Comparison of ENCODE assay signal across 8 cellular contexts in the genomic region with DNA sequence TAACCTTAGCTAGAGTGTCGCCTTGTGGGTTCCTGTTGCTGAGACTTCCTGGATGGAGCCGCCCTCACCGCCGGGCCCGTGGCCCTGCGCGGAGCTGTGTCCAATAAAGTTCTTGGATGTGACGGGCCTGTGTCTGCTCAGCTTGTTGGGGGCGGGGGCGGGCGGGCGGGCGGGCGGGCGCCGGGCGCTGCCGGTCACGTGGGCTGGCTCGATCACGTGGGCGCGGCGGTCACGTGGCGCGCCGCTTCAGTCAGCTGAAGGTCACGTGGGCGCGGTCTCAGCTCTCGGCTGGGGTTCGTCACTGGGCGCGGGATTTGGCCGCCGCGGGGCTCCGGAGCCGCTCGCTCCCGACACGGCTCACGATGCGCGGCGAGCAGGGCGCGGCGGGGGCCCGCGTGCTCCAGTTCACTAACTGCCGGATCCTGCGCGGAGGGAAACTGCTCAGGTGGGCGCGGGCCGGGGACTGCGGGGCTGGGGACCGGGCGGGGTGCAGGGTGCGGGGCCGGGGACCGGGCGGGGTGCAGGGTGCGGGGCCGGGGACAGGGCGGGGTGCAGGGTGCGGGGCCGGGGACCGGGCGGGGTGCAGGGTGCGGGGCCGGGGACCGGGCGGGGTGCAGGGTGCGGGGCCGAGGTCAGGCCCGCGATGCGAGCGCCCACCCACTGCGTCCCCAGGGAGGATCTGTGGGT. TPM values are rescaled to one million over a fixed set of nuclear protein-coding genes. Genes with fewer than 3 reads are reported as not detected.
A peak's percentile ranks its signal among the peaks of the same experiment; 100 is the strongest.
DNase-seq lines count a peak whose midpoint lies in the region; ATAC-seq and TF ChIP-seq lines count a peak whose summit lies in the region.

TSS of gene AMDHD2 (plus strand) at position 275 of the 687 bp plus-strand sequence. CDS start at position 363, 88 bp downstream.

- H3K9me3 Mint-ChIP-seq in CD4-positive, CD25-positive, alpha-beta regulatory T cell, result peaks cover 0 to 7% (median 0%) of the 10 kb centered on the region in 7 donors

- peak within 1 kb of the TSS; percentile 91 to 96 (median 94) for H3K4me3 Mint-ChIP-seq in CD4-positive, CD25-positive, alpha-beta regulatory T cell

- H3K36me3 ChIP-seq in CD4-positive, CD25-positive, alpha-beta regulatory T cell (ENCODE audit: control insufficient read depth, insufficient read depth, low read length), result peaks cover 29% of the 10 kb centered on the region
- H3K36me3 ChIP-seq in GM23248 (ENCODE audit: low read depth), result peaks cover 11% of the 10 kb centered on the region; the same call in 1 of the 2 replicates
- H3K36me3 ChIP-seq in heart left ventricle, result peaks cover 0 to 49% (median 33%) of the 10 kb centered on the region in 9 donors
- peaks cover 0 to 47% (median 0%) of the 10 kb centered on the region in 3 donors for H3K36me3 ChIP-seq in tibial nerve

- H3K27me3 ChIP-seq in CD4-positive, CD25-positive, alpha-beta regulatory T cell (ENCODE audit: control insufficient read depth, insufficient read depth, low read length), result no peaks in the 10 kb centered on the region
- H3K27me3 ChIP-seq in GM23248 (replicated peaks; ENCODE audit: insufficient read depth) (no peaks in the 10 kb centered on the region), heart left ventricle (no peaks in the 10 kb centered on the region), tibial nerve (no peaks in the 10 kb centered on the region)

- H3K79me2 ChIP-seq in GM23248 (ENCODE audit: insufficient read depth), result peaks cover 90% of the 10 kb centered on the region

- H3K9me2 ChIP-seq in GM23248 (ENCODE audit: insufficient read depth), result no peaks in the 10 kb centered on the region

- peak in 1 of 2 donors; percentile 41 for TF ChIP-seq POLR2A in heart left ventricle (IDR thresholded peaks at IDR 0.05)
- TF ChIP-seq POLR2A in tibial nerve (IDR thresholded peaks at IDR 0.05), result peak; percentile 21 to 54

- H3K27ac ChIP-seq in CD4-positive, CD25-positive, alpha-beta regulatory T cell (ENCODE audit: insufficient read depth, low read length, poor library complexity, severe bottlenecking), result peak within 1 kb of the TSS; percentile 85
- H3K27ac ChIP-seq in GM23248, result peak within 1 kb of the TSS; percentile 67
- peak within 1 kb of the TSS; percentile 21 for H3K27ac ChIP-seq in adipose tissue (ENCODE audit: low read depth, low read length)
- peak within 1 kb of the TSS in 11 of 12 donors; percentile 73 to 99 (median 85) for H3K27ac ChIP-seq in heart left ventricle
- peak within 1 kb of the TSS; percentile 34 to 99 (median 83) for H3K27ac ChIP-seq in tibial nerve

- H3K36me3 Mint-ChIP-seq in CD4-positive, CD25-positive, alpha-beta regulatory T cell, result peaks cover 20% of the 10 kb centered on the region

- H3K4me2 ChIP-seq in GM23248 (ENCODE audit: unreplicated experiment), result peak within 1 kb of the TSS; percentile 79

- H3F3A ChIP-seq in GM23248 (ENCODE audit: insufficient read depth), result peaks cover 6% of the 10 kb centered on the region

- TF ChIP-seq EP300 in tibial nerve (IDR thresholded peaks at IDR 0.05), result peak; percentile 60 to 83

- H2AFZ ChIP-seq in GM23248, result peak within 1 kb of the TSS; percentile 32; the same call in 1 of the 2 replicates

- peak within 1 kb of the TSS; percentile 87 for H3K9ac ChIP-seq in GM23248

- peaks cover 6% of the 10 kb centered on the region; the same call in 1 of the 2 replicates for H4K20me1 ChIP-seq in GM23248 (ENCODE audit: insufficient read depth)

- peak within 1 kb of the TSS; percentile 52 for H3K4me3 ChIP-seq in CD4-positive, CD25-positive, alpha-beta regulatory T cell (ENCODE audit: low read depth, low read length)
- peak within 1 kb of the TSS; percentile 76 for H3K4me3 ChIP-seq in GM23248
- peak within 1 kb of the TSS; percentile 18 to 90 (median 67) for H3K4me3 ChIP-seq in heart left ventricle
- H3K4me3 ChIP-seq in tibial nerve, result peak within 1 kb of the TSS; percentile 40 to 75 (median 59)

- WGBS in GM23248 (ENCODE audit: low coverage in 1 of 2, low lambda C conversion rate in 2 of 2, missing lambda C conversion rate in 2 of 2), 2 experiments, result 0 to 2% methylated on average over 24 to 57 of the region's 83 CpGs
- WGBS in adipose tissue, 3 donors, result 1% methylated on average over 64 to 83 of the region's 83 CpGs
- WGBS in heart left ventricle, 4 donors, result 0 to 1% (median 1%) methylated on average over 30 to 83 of the region's 83 CpGs
- 0 to 1% methylated on average over 7 to 17 of the region's 83 CpGs for WGBS in tibial nerve, 2 donors

- intact Hi-C loops in heart left ventricle (cut with DNase I), result no loop called here
- intact Hi-C loops in posterior cingulate gyrus (cut with DNase I), result no loop called here

- ATAC-seq in CD4-positive, CD25-positive, alpha-beta regulatory T cell (ENCODE audit: low read depth in 2 of 2), result peak; percentile 65 to 71
- ATAC-seq in heart left ventricle, result peak; percentile 80 to 93 (median 85)

- peaks cover 10% of the 10 kb centered on the region for H3K27me3 Mint-ChIP-seq in CD4-positive, CD25-positive, alpha-beta regulatory T cell

- H3K4me1 ChIP-seq in CD4-positive, CD25-positive, alpha-beta regulatory T cell (ENCODE audit: control insufficient read depth, insufficient read depth, low read length, poor library complexity, severe bottlenecking), result peaks cover 53% of the 10 kb centered on the region
- peaks cover 35% of the 10 kb centered on the region for H3K4me1 ChIP-seq in GM23248 (ENCODE audit: insufficient read depth)
- H3K4me1 ChIP-seq in heart left ventricle, result peaks cover 22 to 58% (median 53%) of the 10 kb centered on the region in 12 donors
- peaks cover 0 to 61% (median 54%) of the 10 kb centered on the region in 4 donors for H3K4me1 ChIP-seq in tibial nerve

- peaks cover 24 to 72% (median 40%) of the 10 kb centered on the region in 4 donors for H3K4me1 Mint-ChIP-seq in CD4-positive, CD25-positive, alpha-beta regulatory T cell

- in situ Hi-C loops in GM23248 (cut with MboI), result no loop called here

- H3K27ac Mint-ChIP-seq in CD4-positive, CD25-positive, alpha-beta regulatory T cell, result peak within 1 kb of the TSS; percentile 97 to 98 (median 98)

- peak; percentile 87 to 92 (median 89) for DNase-seq in CD4-positive, CD25-positive, alpha-beta regulatory T cell
- DNase-seq in GM23248 (peak; percentile 99), NCI-H1417 treated with DMSO at 0.1 percent for 48 hours (lab: John Stamatoyannopoulos, UW) (peak; percentile 4), T-helper 1 cell (peak; percentile 84 to 92 (median 88)), heart left ventricle (peak; percentile 92 to 95 (median 94)), posterior cingulate gyrus (peak; percentile 78 to 97 (median 87)), tibial nerve (ENCODE audit: low spot score in 2 of 2) (peak; percentile 85 to 92)

- no peak for TF ChIP-seq CTCF in heart left ventricle (IDR thresholded peaks at IDR 0.05)
- TF ChIP-seq CTCF in tibial nerve (IDR thresholded peaks at IDR 0.05), result no peak

- H3K9me3 ChIP-seq in CD4-positive, CD25-positive, alpha-beta regulatory T cell (ENCODE audit: control insufficient read depth in 2 of 2, low read length in 2 of 2), result no peaks in the 10 kb centered on the region
- H3K9me3 ChIP-seq in GM23248 (ENCODE audit: low read depth) (no peaks in the 10 kb centered on the region), heart left ventricle (no peaks in the 10 kb centered on the region), tibial nerve (no peaks in the 10 kb centered on the region)

RNA-seq across cellular contexts. Expression of gene AMDHD2, which starts in this region (rescaled TPM):
- total RNA-seq in CD4-positive, CD25-positive, alpha-beta regulatory T cell, result 239 TPM
- 10 to 100 TPM; 18.3 to 19.5 (median 18.7) TPM for polyA plus RNA-seq in CD4-positive, CD25-positive, alpha-beta regulatory T cell
- total RNA-seq in GM23248 (2014; rRNA removed; shearing (Covaris generic)), result 31.9 and 32.8 TPM in 2 replicates
- 15.2 and 16.1 TPM in 2 replicates for polyA plus RNA-seq in GM23248 (2016; fragmentation: Nextera tagmentation; extraction: Ambion mirVana)
- polyA plus RNA-seq in adipose tissue, result 10 to 100 TPM; 14.6 to 29.5 (median 29.5) TPM
- 10 to 100 TPM in 5 of 9 donors, 1 to 10 TPM in 4; 8.9 to 34.0 (median 11.8) TPM for total RNA-seq in heart left ventricle
- polyA plus RNA-seq in heart left ventricle, result 10 to 100 TPM in 1 of 2 donors, 1 to 10 TPM in 1; 9.4 to 13.2 TPM
- 10 to 100 TPM; 40.4 to 64.5 (median 55.2) TPM for total RNA-seq in tibial nerve

Comparison
In these comparisons a context has a peak if more than half of its experiments do, and no peak if none do; other contexts are left out.
1. Peak in every context shown above with its lines: DNase-seq, ATAC-seq, H3K4me3 ChIP-seq and H3K27ac ChIP-seq.
2. DNase-seq: peak in every context shown above with its lines; median percentile 99 in GM23248; 94 in heart left ventricle; 89 in CD4-positive, CD25-positive, alpha-beta regulatory T cell; 88 in tibial nerve; 88 in T-helper 1 cell; 87 in posterior cingulate gyrus; 4 in NCI-H1417 treated with DMSO at 0.1 percent for 48 hours.
3. H3K27ac ChIP-seq: peak in every context shown above with its lines; median percentile 85 in CD4-positive, CD25-positive, alpha-beta regulatory T cell; 85 in heart left ventricle; 83 in tibial nerve; 67 in GM23248; 21 in adipose tissue.